Comparison of ENCODE assay signal across 1 cellular context in the genomic region with DNA sequence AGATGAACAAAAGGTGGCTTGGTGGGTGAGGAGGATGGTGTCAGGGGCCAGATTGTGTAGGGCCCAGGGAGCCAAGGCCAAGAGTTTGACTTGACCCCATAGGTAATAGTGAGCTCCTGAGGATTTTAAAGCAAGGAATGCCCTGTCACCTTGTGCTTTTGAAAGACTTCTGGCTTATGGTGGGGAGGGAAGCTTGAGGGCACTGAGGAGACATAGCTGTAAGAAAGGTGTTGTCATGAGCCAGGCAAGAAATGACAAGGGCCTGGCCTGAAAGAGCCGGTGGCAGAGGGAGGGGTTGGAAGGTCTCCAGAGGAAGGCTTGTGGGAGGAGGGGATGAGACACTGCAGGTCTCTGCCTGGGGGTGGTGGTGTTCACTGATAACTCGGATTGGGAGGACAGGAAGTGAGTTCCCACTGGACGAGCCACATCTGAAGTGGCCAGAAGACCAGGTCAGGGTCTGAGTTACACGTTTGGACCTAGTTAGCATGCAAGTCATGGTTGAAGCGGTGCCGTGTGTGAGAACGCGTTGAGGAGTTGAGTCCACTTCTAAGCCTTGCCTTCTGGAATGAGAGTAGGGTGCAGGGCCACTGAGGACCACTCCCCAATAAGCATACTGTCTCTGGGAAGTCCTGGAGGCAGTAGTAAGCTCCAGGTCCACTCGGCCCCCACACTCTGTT.
A peak's percentile ranks its signal among the peaks of the same experiment; 100 is the strongest.
TF ChIP-seq lines count a peak whose summit lies in the region.

No MANE protein-coding gene starts in this region.

TF ChIP-seq in K562, 482 proteins besides CTCF, POLR2A, EP300 and RAD21 (continued from another document and continues in another):
- TF ChIP-seq JUN (IDR thresholded peaks at IDR 0.05; ENCODE audit: borderline replicate concordance, low read depth, low read length) (0 out of 2 replicates have a peak, but pooled peaks have one; percentile 52), JUN (CRISPR knock-in tag; IDR thresholded peaks at IDR 0.05; ENCODE audit: borderline replicate concordance) (no peak), ZNF134 (CRISPR knock-in tag; conservative IDR thresholded peaks at IDR 0.05) (no peak), ETV5 (CRISPR knock-in tag; IDR thresholded peaks at IDR 0.05; ENCODE audit: low read depth) (peak; percentile 97), SPI1 (IDR thresholded peaks at IDR 0.05; ENCODE audit: borderline replicate concordance, low read depth, low read length) (peak; percentile 74; the same call in 1 of the 2 replicates), KLF13 (tag; IDR thresholded peaks at IDR 0.05; ENCODE audit: borderline replicate concordance, low read depth) (no peak), SMARCA5 (IDR thresholded peaks at IDR 0.05) (no peak), RBBP5 (IDR thresholded peaks at IDR 0.05; ENCODE audit: borderline replicate concordance, insufficient read depth, low read length, poor library complexity, severe bottlenecking) (peak; percentile 55), PRMT5 (CRISPR knock-in tag; IDR thresholded peaks at IDR 0.05) (no peak), ELF4 (CRISPR knock-in tag; IDR thresholded peaks at IDR 0.05) (0 out of 2 replicates have a peak, but pooled peaks have one; percentile 51), TBL1XR1 (IDR thresholded peaks at IDR 0.05; ENCODE audit: low read length in 2 of 2) (peak; percentile 69 to 76; a peak in 2 of 4 replicates), USF1 (CRISPR knock-in tag; IDR thresholded peaks at IDR 0.05) (no peak), BCOR (IDR thresholded peaks at IDR 0.05) (peak; percentile 67), KDM1A (IDR thresholded peaks at IDR 0.05) (peak; percentile 79), ZNF24 (IDR thresholded peaks at IDR 0.05) (peak; percentile 58; the same call in 1 of the 2 replicates), NONO (IDR thresholded peaks at IDR 0.05; ENCODE audit: low read depth in 2 of 2, low read length in 1 of 2) (no peak), GABPB1 (CRISPR knock-in tag; IDR thresholded peaks at IDR 0.05) (peak; percentile 65), CHD2 (IDR thresholded peaks at IDR 0.05; ENCODE audit: low read depth, low read length) (0 out of 2 replicates have a peak, but pooled peaks have one; percentile 26), RFX7 (CRISPR knock-in tag; IDR thresholded peaks at IDR 0.05) (no peak), CREB3L1 (IDR thresholded peaks at IDR 0.05; ENCODE audit: borderline replicate concordance, low read depth) (0 out of 2 replicates have a peak, but pooled peaks have one; percentile 47), ZNF584 (CRISPR knock-in tag; IDR thresholded peaks at IDR 0.05; ENCODE audit: low read depth) (0 out of 2 replicates have a peak, but pooled peaks have one; percentile 33), PCBP2 (IDR thresholded peaks at IDR 0.05; ENCODE audit: low read depth, low read length, poor library complexity, severe bottlenecking) (no peak), ASH1L (IDR thresholded peaks at IDR 0.05; ENCODE audit: borderline replicate concordance, low read depth, partially characterized antibody) (no peak), KLF16 (IDR thresholded peaks at IDR 0.05) (peak; percentile 79; the same call in 1 of the 2 replicates), L3MBTL2 (IDR thresholded peaks at IDR 0.05) (peak; percentile 54; the same call in 1 of the 2 replicates), SNIP1 (IDR thresholded peaks at IDR 0.05; ENCODE audit: low read depth) (no peak), CBFA2T2 (conservative IDR thresholded peaks at IDR 0.05) (peak; percentile 90), SRF (CRISPR knock-in tag; IDR thresholded peaks at IDR 0.05) (no peak), JUNB (CRISPR knock-in tag; conservative IDR thresholded peaks at IDR 0.05) (no peak), NR2C2 (CRISPR knock-in tag; IDR thresholded peaks at IDR 0.05) (no peak), NR2C2 (tag; IDR thresholded peaks at IDR 0.05) (peak; percentile 43; the same call in 1 of the 2 replicates), HNRNPLL (IDR thresholded peaks at IDR 0.05; ENCODE audit: low read depth, low read length, poor library complexity, severe bottlenecking) (no peak), TRIM28 (IDR thresholded peaks at IDR 0.05) (peak; percentile 56; the same call in 1 of the 2 replicates), CBX5 (IDR thresholded peaks at IDR 0.05; ENCODE audit: borderline replicate concordance, low read depth) (no peak), MAZ (CRISPR knock-in tag; conservative IDR thresholded peaks at IDR 0.05 in 1 of 2, IDR thresholded peaks at IDR 0.05 in 1 of 2) (peak; percentile 69 to 86), ZBTB7A (IDR thresholded peaks at IDR 0.05; ENCODE audit: borderline replicate concordance, control insufficient read depth, low read depth, low read length) (peak; percentile 90; the same call in 1 of the 2 replicates), STAT5A (IDR thresholded peaks at IDR 0.05; ENCODE audit: borderline replicate concordance, low read length) (peak; percentile 67), EHMT2 (IDR thresholded peaks at IDR 0.05) (peak; percentile 70), MNT (conservative IDR thresholded peaks at IDR 0.05) (peak in 1 of 2 experiments; percentile 75; a peak in 2 of 4 replicates), HLTF (IDR thresholded peaks at IDR 0.05) (peak; percentile 71; the same call in 1 of the 2 replicates), ZNF445 (CRISPR knock-in tag; IDR thresholded peaks at IDR 0.05; ENCODE audit: low read depth) (no peak), CC2D1A (IDR thresholded peaks at IDR 0.05) (peak; percentile 87), CREM (IDR thresholded peaks at IDR 0.05; ENCODE audit: low read depth) (peak; percentile 56), PHF20 (IDR thresholded peaks at IDR 0.05; ENCODE audit: partially characterized antibody) (no peak), OTX1 (CRISPR knock-in tag; IDR thresholded peaks at IDR 0.05) (peak; percentile 64), E2F6 (IDR thresholded peaks at IDR 0.05; ENCODE audit: borderline replicate concordance in 1 of 2, extremely low read depth in 1 of 2, insufficient read depth in 1 of 2, insufficient read length in 1 of 2, low read depth in 1 of 2, low read length in 1 of 2, poor library complexity in 1 of 2, severe bottlenecking in 1 of 2) (peak in 1 of 2 experiments; percentile 19), HDAC1 (IDR thresholded peaks at IDR 0.05) (peak in 1 of 2 experiments; percentile 87; a peak in 2 of 4 replicates), ELF1 (tag; IDR thresholded peaks at IDR 0.05) (0 out of 2 replicates have a peak, but pooled peaks have one; percentile 32), ETS2 (tag; IDR thresholded peaks at IDR 0.05; ENCODE audit: borderline replicate concordance, poor library complexity, severe bottlenecking) (no peak), ARID1B (IDR thresholded peaks at IDR 0.05) (peak; percentile 95), TRIM24 (IDR thresholded peaks at IDR 0.05) (peak; percentile 51 to 81; a peak in 3 of 4 replicates), ZNF639 (CRISPR knock-in tag; conservative IDR thresholded peaks at IDR 0.05 in 1 of 2, IDR thresholded peaks at IDR 0.05 in 1 of 2) (0 out of 4 replicates have a peak, but pooled peaks of 1 of the 2 experiments have one; percentile 25), SRSF3 (IDR thresholded peaks at IDR 0.05; ENCODE audit: insufficient read depth, low read length) (no peak), GATAD2A (IDR thresholded peaks at IDR 0.05) (peak; percentile 86; the same call in 1 of the 2 replicates)
- TF ChIP-seq, protein P1, sequence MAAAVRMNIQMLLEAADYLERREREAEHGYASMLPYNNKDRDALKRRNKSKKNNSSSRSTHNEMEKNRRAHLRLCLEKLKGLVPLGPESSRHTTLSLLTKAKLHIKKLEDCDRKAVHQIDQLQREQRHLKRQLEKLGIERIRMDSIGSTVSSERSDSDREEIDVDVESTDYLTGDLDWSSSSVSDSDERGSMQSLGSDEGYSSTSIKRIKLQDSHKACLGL (CRISPR knock-in tag; IDR thresholded peaks at IDR 0.05; ENCODE audit: borderline replicate concordance, poor library complexity, severe bottlenecking) = no peak
- TF ChIP-seq, protein P2, sequence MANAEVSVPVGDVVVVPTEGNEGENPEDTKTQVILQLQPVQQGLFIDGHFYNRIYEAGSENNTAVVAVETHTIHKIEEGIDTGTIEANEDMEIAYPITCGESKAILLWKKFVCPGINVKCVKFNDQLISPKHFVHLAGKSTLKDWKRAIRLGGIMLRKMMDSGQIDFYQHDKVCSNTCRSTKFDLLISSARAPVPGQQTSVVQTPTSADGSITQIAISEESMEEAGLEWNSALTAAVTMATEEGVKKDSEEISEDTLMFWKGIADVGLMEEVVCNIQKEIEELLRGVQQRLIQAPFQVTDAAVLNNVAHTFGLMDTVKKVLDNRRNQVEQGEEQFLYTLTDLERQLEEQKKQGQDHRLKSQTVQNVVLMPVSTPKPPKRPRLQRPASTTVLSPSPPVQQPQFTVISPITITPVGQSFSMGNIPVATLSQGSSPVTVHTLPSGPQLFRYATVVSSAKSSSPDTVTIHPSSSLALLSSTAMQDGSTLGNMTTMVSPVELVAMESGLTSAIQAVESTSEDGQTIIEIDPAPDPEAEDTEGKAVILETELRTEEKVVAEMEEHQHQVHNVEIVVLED (CRISPR knock-in tag; IDR thresholded peaks at IDR 0.05) = no peak
- TF ChIP-seq, protein P3, sequence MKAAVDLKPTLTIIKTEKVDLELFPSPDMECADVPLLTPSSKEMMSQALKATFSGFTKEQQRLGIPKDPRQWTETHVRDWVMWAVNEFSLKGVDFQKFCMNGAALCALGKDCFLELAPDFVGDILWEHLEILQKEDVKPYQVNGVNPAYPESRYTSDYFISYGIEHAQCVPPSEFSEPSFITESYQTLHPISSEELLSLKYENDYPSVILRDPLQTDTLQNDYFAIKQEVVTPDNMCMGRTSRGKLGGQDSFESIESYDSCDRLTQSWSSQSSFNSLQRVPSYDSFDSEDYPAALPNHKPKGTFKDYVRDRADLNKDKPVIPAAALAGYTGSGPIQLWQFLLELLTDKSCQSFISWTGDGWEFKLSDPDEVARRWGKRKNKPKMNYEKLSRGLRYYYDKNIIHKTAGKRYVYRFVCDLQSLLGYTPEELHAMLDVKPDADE (conservative IDR thresholded peaks at IDR 0.05; ENCODE audit: control insufficient read depth, low read depth, low read length) = peak; percentile 82; the same call in 1 of the 2 replicates
